17 cellular contexts compared by ENCODE assay signal in the genomic region with DNA sequence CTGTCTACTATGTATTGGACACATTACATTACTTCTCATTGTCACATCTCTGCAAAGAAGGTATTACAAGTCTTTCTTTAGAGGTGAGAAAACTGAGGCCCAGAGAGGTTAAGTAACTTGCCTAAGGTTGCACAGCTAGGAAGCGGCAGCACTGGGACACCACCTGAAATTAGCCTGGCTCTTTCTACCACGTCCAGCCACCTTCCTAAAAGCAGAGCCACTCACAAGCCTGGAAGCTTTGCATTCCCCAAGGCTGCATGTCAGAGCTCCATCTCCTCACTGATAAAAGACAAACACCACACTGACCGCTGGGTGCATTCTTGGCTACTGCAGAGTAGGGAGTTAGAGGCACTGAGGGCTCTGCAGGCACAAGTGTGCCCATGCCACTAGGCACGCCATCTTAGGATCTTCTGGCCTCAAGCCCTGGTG. TPM values are rescaled to one million over a fixed set of nuclear protein-coding genes. Genes with fewer than 3 reads are reported as not detected.
DNase-seq lines count a peak whose midpoint lies in the region; ATAC-seq and TF ChIP-seq lines count a peak whose summit lies in the region.
"Had no signal": no experiment of that assay in that cellular context is flagged by ENCODE, and none has a peak within 500 bp of the region (broad histone marks: within the 10 kb centered on the region; RNA-seq: fewer than 3 reads in every experiment).

No MANE protein-coding gene starts in this region.

- peaks cover 54% of the 10 kb centered on the region for H3K36me3 Mint-ChIP-seq in activated naive CD8-positive, alpha-beta T cell treated with anti-CD3 and anti-CD28 coated beads, Interleukin-2, amount 50 U/mL, for 24 hours (ENCODE audit: low read depth)

- DNase-seq in activated CD8-positive, alpha-beta memory T cell treated with anti-CD3 and anti-CD28 coated beads for 24 hours, result peak; percentile 64
- no peak for DNase-seq in activated CD8-positive, alpha-beta memory T cell treated with anti-CD3 and anti-CD28 coated beads, Interleukin-2, amount 50 U/mL, for 4 hours
- DNase-seq in activated naive CD8-positive, alpha-beta T cell treated with anti-CD3 and anti-CD28 coated beads, Interleukin-2, amount 50 U/mL, for 24 hours, result no peak
- no peak for DNase-seq in NOMO-1 treated with dmso at 0.1 percent for 144 hours (lab: John Stamatoyannopoulos, UW; ENCODE audit: unreplicated experiment)
- no peak for DNase-seq in COLO668 (lab: John Stamatoyannopoulos, UW; ENCODE audit: unreplicated experiment)
- no peak for DNase-seq in A673 (ENCODE audit: low spot score)
- DNase-seq: ACHN, caudate nucleus, head of caudate nucleus, MG63, trophoblast cell had no signal

- intact Hi-C loops in A673 (cut with micrococcal nuclease; ENCODE audit: unreplicated experiment), result no loop called here

- H3K9me3 ChIP-seq in KOPT-K1 (ENCODE audit: insufficient read depth, low read length, poor library complexity, severe bottlenecking) (no peaks in the 10 kb centered on the region), A673 (ENCODE audit: low read depth, low read length, poor library complexity, severe bottlenecking) (no peaks in the 10 kb centered on the region)
- H3K9me3 ChIP-seq: MG63, prostate gland had no signal

- CTCF ChIA-PET in A673 (lab: Charles Lee), result interaction anchor here (0.7 kb wide), 1 partner anchor 14 kb away, joined by 5 read pairs; no protein-coding TSS in a partner anchor

- peaks cover 54% of the 10 kb centered on the region for H3K36me3 ChIP-seq in KOPT-K1 (ENCODE audit: insufficient read depth, low read length)
- no peaks in the 10 kb centered on the region for H3K36me3 ChIP-seq in rectal smooth muscle tissue (ENCODE audit: control insufficient read depth, insufficient read depth, low read length)
- H3K36me3 ChIP-seq in A673 (ENCODE audit: insufficient read depth, low read length, poor library complexity, severe bottlenecking), result no peaks in the 10 kb centered on the region
- H3K36me3 ChIP-seq: MG63, prostate gland had no signal

- H3K27ac Mint-ChIP-seq in activated naive CD8-positive, alpha-beta T cell treated with anti-CD3 and anti-CD28 coated beads, Interleukin-2, amount 50 U/mL, for 24 hours, result peak overlapping the region; percentile 100
- H3K27ac Mint-ChIP-seq: nephron had no signal

- H3K27ac ChIP-seq in KOPT-K1 (ENCODE audit: low read depth, low read length, poor library complexity, severe bottlenecking) (peak overlapping the region; percentile 98), rectal smooth muscle tissue (ENCODE audit: low read depth, low read length) (no peak overlapping the region), A673 (ENCODE audit: low read depth, low read length, poor library complexity, severe bottlenecking) (no peak overlapping the region)
- H3K27ac ChIP-seq: prostate gland had no signal

- BruUV-seq in A673 (replicated peaks; lab: Mats Ljungman, UMichigan), result no TSS peak

- peak overlapping the region; percentile 23 for H3K4me3 ChIP-seq in rectal smooth muscle tissue (ENCODE audit: low read length)
- no peak overlapping the region for H3K4me3 ChIP-seq in A673 (ENCODE audit: low read depth, low read length, poor library complexity, severe bottlenecking)
- H3K4me3 ChIP-seq: lung, MG63, prostate gland had no signal

- no peak overlapping the region for H3K9ac ChIP-seq in rectal smooth muscle tissue (ENCODE audit: low read length)

- H3K27me3 Mint-ChIP-seq in activated naive CD8-positive, alpha-beta T cell treated with anti-CD3 and anti-CD28 coated beads, Interleukin-2, amount 50 U/mL, for 24 hours, result no peaks in the 10 kb centered on the region

- H3K4me1 Mint-ChIP-seq in activated naive CD8-positive, alpha-beta T cell treated with anti-CD3 and anti-CD28 coated beads, Interleukin-2, amount 50 U/mL, for 24 hours, result peaks cover 50% of the 10 kb centered on the region

- no peak for TF ChIP-seq CTCF in A673 (conservative IDR thresholded peaks at IDR 0.05; ENCODE audit: low read depth, low read length)

- POLR2A ChIA-PET in A673 (lab: Charles Lee; ENCODE audit: low non-redundant PET), result no interaction called here

- H3K9me3 Mint-ChIP-seq in activated naive CD8-positive, alpha-beta T cell treated with anti-CD3 and anti-CD28 coated beads, Interleukin-2, amount 50 U/mL, for 24 hours, result no peaks in the 10 kb centered on the region
- H3K9me3 Mint-ChIP-seq: nephron had no signal

- H3K4me3 Mint-ChIP-seq in activated naive CD8-positive, alpha-beta T cell treated with anti-CD3 and anti-CD28 coated beads, Interleukin-2, amount 50 U/mL, for 24 hours, result peak overlapping the region; percentile 98
- H3K4me3 Mint-ChIP-seq: nephron had no signal

- no peak for ATAC-seq in activated naive CD8-positive, alpha-beta T cell treated with anti-CD3 and anti-CD28 coated beads, Interleukin-2, amount 50 U/mL, for 24 hours
- ATAC-seq: SK-N-SH treated with all-trans-retinoic acid at 6 μM for 48 hours had no signal

- H3K4me1 ChIP-seq in rectal smooth muscle tissue (ENCODE audit: control insufficient read depth, insufficient read depth, low read length) (no peaks in the 10 kb centered on the region), A673 (ENCODE audit: insufficient read depth, low read length, poor library complexity, severe bottlenecking) (no peaks in the 10 kb centered on the region)
- H3K4me1 ChIP-seq: prostate gland had no signal

- H3K27me3 ChIP-seq in rectal smooth muscle tissue (ENCODE audit: control insufficient read depth, insufficient read depth, low read length) (no peaks in the 10 kb centered on the region), A673 (replicated peaks; ENCODE audit: insufficient read depth, low read depth, low read length, poor library complexity) (peaks cover 10% of the 10 kb centered on the region)

RNA-seq across cellular contexts. Expression of a gene that starts 2.4 kb away (rescaled TPM):
- 0.59 and 1.4 TPM in 2 replicates for total RNA-seq in A673 (2021)

RNA-seq across cellular contexts. Expression of a gene that starts 37.7 kb away (rescaled TPM):
- total RNA-seq in A673 (2021), result 7.7 and 8.1 TPM in 2 replicates
